Comparison of ENCODE assay signal across 13 cellular contexts in the genomic region with DNA sequence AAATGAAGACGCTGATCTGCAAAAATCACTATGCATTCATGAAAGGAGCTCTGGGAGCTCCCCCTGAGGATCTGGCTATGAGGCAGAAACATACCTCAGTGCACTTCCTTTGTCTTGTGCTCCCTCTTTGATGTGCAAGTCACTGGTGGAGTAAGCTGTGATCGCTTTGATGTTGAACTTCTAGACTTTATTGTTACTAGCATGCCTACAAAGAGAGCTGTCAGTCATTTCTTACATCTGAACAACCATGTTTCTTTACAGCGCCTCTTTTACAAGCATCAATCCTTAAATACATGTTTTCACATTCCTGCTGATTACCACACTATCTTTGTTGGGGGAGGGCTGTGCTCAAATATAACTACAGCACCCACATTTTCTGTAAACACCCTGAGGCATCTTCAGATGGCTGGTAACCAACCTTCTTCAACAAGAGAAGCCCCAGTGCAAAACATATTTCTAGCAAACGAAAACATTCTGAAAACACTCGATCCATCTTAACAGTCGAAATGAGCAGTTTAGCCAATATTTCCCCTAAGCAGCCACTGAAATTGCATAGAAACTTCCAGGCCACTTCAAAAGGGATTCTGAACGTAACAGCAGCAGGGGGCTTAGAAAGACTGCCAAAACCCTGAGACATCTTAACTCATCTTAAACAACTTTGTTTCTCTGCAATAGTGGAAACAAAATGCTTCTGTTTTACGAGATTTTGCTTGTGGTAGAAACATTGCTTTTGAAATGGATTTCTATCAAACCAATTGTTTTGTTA.
A peak's percentile ranks its signal among the peaks of the same experiment; 100 is the strongest.
DNase-seq lines count a peak whose midpoint lies in the region; ATAC-seq and FAIRE-seq lines count a peak whose summit lies in the region.
"Had no signal": no experiment of that assay in that cellular context is flagged by ENCODE, and none has a peak within 500 bp of the region (broad histone marks: within the 10 kb centered on the region; RNA-seq: fewer than 3 reads in every experiment).

No MANE protein-coding gene starts in this region.

- FAIRE-seq in GM19239 (lab: Jason Lieb, UNC), result peak; percentile 59

- ATAC-seq in HG03280 (IDR thresholded peaks at IDR 0.05; ENCODE audit: unreplicated experiment) (no peak), HG03439 (IDR thresholded peaks at IDR 0.05; ENCODE audit: unreplicated experiment) (no peak)
- ATAC-seq: right cardiac atrium had no signal

- DNase-seq in GM19239 (ENCODE audit: insufficient read length, low spot score), result no peak
- peak; percentile 55 for DNase-seq in T follicular helper cell (ENCODE audit: low read depth)
- peak; percentile 84 for DNase-seq in central memory CD4-positive, alpha-beta T cell
- peak; percentile 78 for DNase-seq in smooth muscle cell of the brain vasculature (ENCODE audit: low read depth, low spot score)
- no peak for DNase-seq in NCI-H1105 treated with DMSO at 0.1 percent for 48 hours (lab: John Stamatoyannopoulos, UW)
- DNase-seq: cerebellar nuclear complex; DMS79; NCI-H1694 treated with DMSO at 0.1 percent for 48 hours; OCI-M1; right cardiac atrium; stimulated activated CD8-positive, alpha-beta memory T cell treated with anti-CD3 and anti-CD28 coated beads, Interleukin-4, amount 100 ng/mL, for 48 hours had no signal

Comparison
In these comparisons a context has a peak if more than half of its experiments do, and no peak if none do; other contexts are left out.
1. DNase-seq: peak in T follicular helper cell (single experiment), central memory CD4-positive, alpha-beta T cell (single experiment) and smooth muscle cell of the brain vasculature (single experiment); none in GM19239 (single experiment) and NCI-H1105 treated with DMSO at 0.1 percent for 48 hours (single experiment).